Comparison of ENCODE assay signal across 2 cellular contexts in genomic region chr9:37758747-37759146, GRCh38.
A peak's percentile ranks its signal among the peaks of the same experiment; 100 is the strongest.
TF ChIP-seq lines count a peak whose summit lies in the region.

No MANE protein-coding gene starts in this region.

TF ChIP-seq in HCT116, 20 proteins besides CTCF, POLR2A, EP300 and RAD21:
- TF ChIP-seq SIN3A (IDR thresholded peaks at IDR 0.05; ENCODE audit: low read depth) (no peak), CBX3 (IDR thresholded peaks at IDR 0.05; ENCODE audit: low read depth) (no peak), FOSL1 (IDR thresholded peaks at IDR 0.05; ENCODE audit: low read depth) (no peak), YY1 (IDR thresholded peaks at IDR 0.05; ENCODE audit: extremely low read depth, insufficient replicate concordance, low read depth, low read length) (no peak), ELF1 (IDR thresholded peaks at IDR 0.05; ENCODE audit: borderline replicate concordance, low read depth) (no peak), EZH2phosphoT487 (IDR thresholded peaks at IDR 0.05; ENCODE audit: borderline replicate concordance) (no peak), ATF3 (IDR thresholded peaks at IDR 0.05) (no peak), SP1 (IDR thresholded peaks at IDR 0.05; ENCODE audit: low read depth) (no peak), EGR1 (IDR thresholded peaks at IDR 0.05; ENCODE audit: low read depth) (no peak), SRF (IDR thresholded peaks at IDR 0.05; ENCODE audit: low read depth) (no peak), REST (IDR thresholded peaks at IDR 0.05; ENCODE audit: low read depth) (no peak), MAX (IDR thresholded peaks at IDR 0.05) (no peak)
TF ChIP-seq in HCT116: peak in this region for 0.

TF ChIP-seq in K562, 482 proteins besides CTCF, POLR2A, EP300 and RAD21:
- TF ChIP-seq CGGBP1 (CRISPR knock-in tag; IDR thresholded peaks at IDR 0.05): no peak
- peak; percentile 22 to 48; a peak in 1 of 4 replicates for TF ChIP-seq KDM1A (IDR thresholded peaks at IDR 0.05)
- no peak for TF ChIP-seq ZNF740 (CRISPR knock-in tag; IDR thresholded peaks at IDR 0.05)
- TF ChIP-seq ZNF740 (tag; IDR thresholded peaks at IDR 0.05): no peak
- TF ChIP-seq ETV5 (CRISPR knock-in tag; IDR thresholded peaks at IDR 0.05; ENCODE audit: low read depth): no peak
- peak; percentile 66; the same call in 1 of the 2 replicates for TF ChIP-seq ZNF407 (IDR thresholded peaks at IDR 0.05; ENCODE audit: low read depth)
- TF ChIP-seq ZNF121 (CRISPR knock-in tag; conservative IDR thresholded peaks at IDR 0.05): no peak
- TF ChIP-seq HNRNPLL (IDR thresholded peaks at IDR 0.05; ENCODE audit: low read depth, low read length, poor library complexity, severe bottlenecking): no peak
- TF ChIP-seq MAZ (CRISPR knock-in tag; conservative IDR thresholded peaks at IDR 0.05 in 1 of 2, IDR thresholded peaks at IDR 0.05 in 1 of 2): no peak
- no peak for TF ChIP-seq ZNF511 (CRISPR knock-in tag; IDR thresholded peaks at IDR 0.05)
- TF ChIP-seq CHCHD3 (CRISPR knock-in tag; IDR thresholded peaks at IDR 0.05): no peak
- TF ChIP-seq NR2C1 (IDR thresholded peaks at IDR 0.05): no peak
- TF ChIP-seq NR2C1 (tag; IDR thresholded peaks at IDR 0.05): no peak
- TF ChIP-seq FIP1L1 (IDR thresholded peaks at IDR 0.05; ENCODE audit: low read depth, low read length, poor library complexity, severe bottlenecking): no peak
